In genomic region chr22:35346596-35347220, GRCh38 we compare ENCODE assay signal across 26 cellular contexts.
"Had no signal": no experiment of that assay in that cellular context is flagged by ENCODE, and none has a peak within 500 bp of the region (broad histone marks: within the 10 kb centered on the region; RNA-seq: fewer than 3 reads in every experiment).

No MANE protein-coding gene starts in this region.

- H3K4me3 Mint-ChIP-seq: activated CD8-positive, alpha-beta T cell treated with anti-CD3 and anti-CD28 coated beads for 36 hours; activated naive CD8-positive, alpha-beta T cell; activated T-cell treated with anti-CD3 and anti-CD28 coated beads, Interleukin-2, amount 50 U/mL, for 4 hours; activated T-helper 17 cell treated with anti-CD3 and anti-CD28 coated beads, Interleukin-2, amount 50 U/mL, for 72 hours had no signal

- H3K4me3 ChIP-seq: body of pancreas, esophagus squamous epithelium, gastroesophageal sphincter had no signal

- H3K27ac ChIP-seq: body of pancreas, epithelial cell of prostate, esophagus squamous epithelium, gastroesophageal sphincter had no signal

- ATAC-seq: activated CD8-positive, alpha-beta T cell treated with anti-CD3 and anti-CD28 coated beads for 36 hours; activated T-cell treated with anti-CD3 and anti-CD28 coated beads, Interleukin-2, amount 50 U/mL, for 4 hours; activated T-helper 17 cell treated with anti-CD3 and anti-CD28 coated beads, Interleukin-2, amount 50 U/mL, for 72 hours; body of pancreas; gastroesophageal sphincter had no signal

- H3K27me3 ChIP-seq: body of pancreas, esophagus squamous epithelium, gastroesophageal sphincter had no signal

- H3K9me3 ChIP-seq: body of pancreas, esophagus squamous epithelium, gastroesophageal sphincter had no signal

- H3K27me3 Mint-ChIP-seq: activated naive CD8-positive, alpha-beta T cell; activated T-helper 17 cell treated with anti-CD3 and anti-CD28 coated beads, Interleukin-2, amount 50 U/mL, for 72 hours had no signal

- H3K27ac Mint-ChIP-seq: activated CD8-positive, alpha-beta T cell treated with anti-CD3 and anti-CD28 coated beads for 36 hours; activated naive CD8-positive, alpha-beta T cell; activated T-helper 17 cell treated with anti-CD3 and anti-CD28 coated beads, Interleukin-2, amount 50 U/mL, for 72 hours had no signal

- DNase-seq: activated CD4-positive, alpha-beta T cell treated with anti-CD3 and anti-CD28 coated beads for 48 hours; activated CD4-positive, alpha-beta T cell treated with anti-CD3 and anti-CD28 coated beads, Interleukin-2, amount 50 U/mL, for 1 hour; activated CD4-positive, alpha-beta T cell treated with anti-CD3 and anti-CD28 coated beads, Interleukin-2, amount 50 U/mL, for 48 hours; activated CD8-positive, alpha-beta memory T cell treated with anti-CD3 and anti-CD28 coated beads for 24 hours; activated CD8-positive, alpha-beta T cell treated with anti-CD3 and anti-CD28 coated beads for 36 hours; activated effector memory CD4-positive, alpha-beta T cell treated with Interleukin-2 at 50 U/mL for 16 hours; activated gamma-delta T cell treated with Interleukin-2 at 50 U/mL for 16 hours; activated naive CD4-positive, alpha-beta T cell treated with anti-CD3 and anti-CD28 coated beads, Interleukin-2, amount 50 U/mL, for 16 hours; activated naive CD4-positive, alpha-beta T cell treated with Interleukin-2 at 50 U/mL for 16 hours; activated T-cell treated with anti-CD3 and anti-CD28 coated beads, Interleukin-2, amount 50 U/mL, for 4 hours; amniotic stem cell; anterior cingulate cortex; body of pancreas; caudate nucleus; cortex of kidney; dermis blood vessel endothelial cell; effector CD4-positive, alpha-beta T cell; esophagus squamous epithelium; foreskin melanocyte; head of caudate nucleus; T-helper 1 cell; T-helper 2 cell had no signal
